26 cellular contexts compared by ENCODE assay signal in the genomic region with DNA sequence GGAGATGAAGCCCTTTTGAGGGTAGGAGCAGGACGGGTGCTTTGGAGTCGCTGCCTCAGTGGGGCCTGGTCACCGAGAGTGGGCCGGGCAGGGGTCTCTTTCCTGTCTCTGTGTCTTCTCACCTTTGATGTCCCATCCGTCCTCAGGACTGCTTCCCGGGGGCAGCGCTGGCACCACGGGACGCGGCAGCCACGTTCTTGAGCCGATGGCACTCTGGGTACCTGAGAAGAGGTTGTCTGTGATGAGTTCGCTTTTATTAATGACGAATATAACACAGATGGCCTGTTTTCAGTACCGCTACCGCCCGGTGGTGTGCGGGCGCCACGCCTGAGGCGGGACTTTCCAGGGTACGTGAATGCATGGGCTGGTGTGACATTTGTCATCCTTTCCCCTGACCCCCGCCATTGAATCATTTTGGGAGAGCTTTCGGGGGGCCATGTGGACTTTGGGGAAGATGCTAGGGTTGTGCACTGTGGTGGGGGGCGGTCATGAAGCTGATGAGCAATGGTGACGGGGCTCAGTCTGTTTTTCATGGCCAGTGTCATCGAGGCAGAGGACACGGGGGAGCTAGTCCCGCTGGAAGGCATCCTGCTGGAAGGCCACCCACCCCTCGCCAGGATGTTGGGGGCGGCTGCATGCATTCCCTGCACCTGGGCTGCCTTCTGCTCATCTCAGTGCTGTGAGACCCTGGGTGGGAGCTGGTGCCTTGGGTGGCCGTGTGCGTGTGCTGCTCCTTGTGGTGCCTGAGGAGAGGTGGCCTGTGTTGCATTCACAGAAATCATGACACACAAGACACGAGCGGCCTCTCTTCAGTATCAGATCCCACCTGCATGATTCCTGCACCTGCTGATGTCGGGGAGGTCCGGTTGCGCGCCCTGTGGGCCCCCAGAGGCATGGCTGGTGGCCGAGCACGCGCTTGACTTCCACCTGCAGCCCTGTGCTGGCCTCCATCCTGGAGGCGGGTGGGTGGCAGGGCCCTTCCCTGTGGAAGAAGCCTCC.
A peak's percentile ranks its signal among the peaks of the same experiment; 100 is the strongest.
DNase-seq lines count a peak whose midpoint lies in the region; ATAC-seq, FAIRE-seq and TF ChIP-seq lines count a peak whose summit lies in the region.
"Had no signal": no experiment of that assay in that cellular context is flagged by ENCODE, and none has a peak within 500 bp of the region (broad histone marks: within the 10 kb centered on the region; RNA-seq: fewer than 3 reads in every experiment).

No MANE protein-coding gene starts in this region.

- peaks cover 0 to 9% (median 0%) of the 10 kb centered on the region in 11 experiments; a peak in 1 of 22 replicates for H4K20me1 ChIP-seq in BLaER1 treated with 17β-estradiol and CSF1 and Interleukin-3, amounts not matched to agents 10 nM and 100 nM

- no peaks in the 10 kb centered on the region for H3K36me3 ChIP-seq in BLaER1 treated with 17β-estradiol and CSF1 and Interleukin-3, amounts not matched to agents 10 nM and 100 nM
- no peaks in the 10 kb centered on the region for H3K36me3 ChIP-seq in kidney (ENCODE audit: control insufficient read depth in 1 of 2, insufficient read depth in 2 of 2, low read length in 2 of 2)

- H3K27ac ChIP-seq in BLaER1 treated with 17β-estradiol and CSF1 and Interleukin-3, amounts not matched to agents 10 nM and 100 nM: no peak overlapping the region
- H3K27ac ChIP-seq in kidney (ENCODE audit: low read depth in 2 of 2, low read length in 2 of 2): no peak overlapping the region

- peaks cover 0 to 24% (median 14%) of the 10 kb centered on the region in 11 experiments; a peak in 13 of 22 replicates for H3K9me3 ChIP-seq in BLaER1 treated with 17β-estradiol and CSF1 and Interleukin-3, amounts not matched to agents 10 nM and 100 nM (replicated peaks in 1 of 11)
- H3K9me3 ChIP-seq in kidney (ENCODE audit: control insufficient read depth in 1 of 2, low read length in 2 of 2): no peaks in the 10 kb centered on the region
- H3K9me3 ChIP-seq: SK-N-SH had no signal

- no peak for ATAC-seq in sciatic nerve
- ATAC-seq: activated CD4-positive, alpha-beta T cell treated with anti-CD3 and anti-CD28 coated beads for 36 hours; activated naive CD4-positive, alpha-beta T cell treated with anti-CD3 and anti-CD28 coated beads, Interleukin-2, amount 50 U/mL, for 72 hours; activated T-cell treated with anti-CD3 and anti-CD28 coated beads, Interleukin-2, amount 50 U/mL, for 72 hours; GM23338; left lobe of liver; naive thymus-derived CD4-positive, alpha-beta T cell; stimulated activated effector memory CD8-positive, alpha-beta T cell treated with anti-CD3 and anti-CD28 coated beads, Interleukin-12 subunit alpha, Interleukin-12 subunit beta, amount 100 ng/mL, for 72 hours had no signal

- H3K27me3 ChIP-seq in BLaER1 treated with 17β-estradiol and CSF1 and Interleukin-3, amounts not matched to agents 10 nM and 100 nM: peaks cover 0 to 31% (median 0%) of the 10 kb centered on the region in 11 experiments; a peak in 6 of 22 replicates

- DNase-seq in activated CD8-positive, alpha-beta memory T cell treated with anti-CD3 and anti-CD28 coated beads, Interleukin-2, amount 50 U/mL, for 4 hours: peak; percentile 7
- no peak for DNase-seq in activated CD8-positive, alpha-beta memory T cell treated with anti-CD3 and anti-CD28 coated beads for 24 hours
- peak; percentile 59 for DNase-seq in kidney
- peak; percentile 51 for DNase-seq in sciatic nerve (ENCODE audit: low spot score)
- no peak for DNase-seq in iPS-NIHi11 (ENCODE audit: low spot score)
- DNase-seq in stimulated activated CD4-positive, alpha-beta T cell treated with anti-CD3 and anti-CD28 coated beads, Interleukin-12 subunit alpha, Interleukin-12 subunit beta, amount 100 ng/mL, for 4 hours: no peak
- DNase-seq in NCI-H510A (lab: John Stamatoyannopoulos, UW): no peak
- DNase-seq: activated CD4-positive, alpha-beta T cell treated with anti-CD3 and anti-CD28 coated beads for 36 hours; activated T-cell treated with anti-CD3 and anti-CD28 coated beads, Interleukin-2, amount 50 U/mL, for 72 hours; CD4-positive, alpha-beta memory T cell; dermis blood vessel endothelial cell; naive thymus-derived CD4-positive, alpha-beta T cell; NCI-H1436 treated with DMSO at 0.1 percent for 48 hours; NCI-H2107; NCI-H774; occipital lobe; SK-N-SH; stimulated activated CD4-positive, alpha-beta T cell treated with anti-CD3 and anti-CD28 coated beads, Interleukin-4, amount 100 ng/mL, for 24 hours; substantia nigra had no signal

- peak overlapping the region in 6 of 11 experiments; percentile 9 to 97 (median 92); a peak in 9 of 22 replicates for H3K4me2 ChIP-seq in BLaER1 treated with 17β-estradiol and CSF1 and Interleukin-3, amounts not matched to agents 10 nM and 100 nM
- H3K4me2 ChIP-seq: GM23338, SK-N-SH had no signal

- no peak for TF ChIP-seq CTCF in kidney (IDR thresholded peaks at IDR 0.05; ENCODE audit: borderline replicate concordance, extremely low read depth, insufficient read depth)

- H3K9ac ChIP-seq in BLaER1 treated with 17β-estradiol and CSF1 and Interleukin-3, amounts not matched to agents 10 nM and 100 nM: no peak overlapping the region
- H3K9ac ChIP-seq in kidney (ENCODE audit: low read length in 2 of 2): no peak overlapping the region
- H3K9ac ChIP-seq: SK-N-SH had no signal

- FAIRE-seq in kidney (lab: Jason Lieb, UNC): no peak
- FAIRE-seq: frontal cortex, urothelium cell line had no signal

- H3K4me1 ChIP-seq in BLaER1 treated with 17β-estradiol and CSF1 and Interleukin-3, amounts not matched to agents 10 nM and 100 nM: peaks cover 16 to 85% (median 69%) of the 10 kb centered on the region in 10 experiments
- H3K4me1 ChIP-seq in kidney (ENCODE audit: control insufficient read depth in 1 of 2, insufficient read depth in 1 of 2, low read depth in 1 of 2, low read length in 2 of 2): no peaks in the 10 kb centered on the region

- H3K4me3 ChIP-seq in BLaER1 treated with 17β-estradiol and CSF1 and Interleukin-3, amounts not matched to agents 10 nM and 100 nM: no peak overlapping the region
- H3K4me3 ChIP-seq in kidney (ENCODE audit: low read length in 2 of 2): no peak overlapping the region
- H3K4me3 ChIP-seq: GM23338 had no signal

- intact Hi-C loops in kidney (cut with DNase I): no loop called here
- intact Hi-C loops in sciatic nerve (cut with DNase I): loop anchor here (10.0 kb wide), 1 partner anchor 1321 kb away; no protein-coding TSS in a partner anchor

Comparison
In these comparisons a context has a peak if more than half of its experiments do, and no peak if none do; other contexts are left out.
1. DNase-seq: peak in activated CD8-positive, alpha-beta memory T cell treated with anti-CD3 and anti-CD28 coated beads, Interleukin-2, amount 50 U/mL, for 4 hours (single experiment), kidney (single experiment) and sciatic nerve (single experiment); none in activated CD8-positive, alpha-beta memory T cell treated with anti-CD3 and anti-CD28 coated beads for 24 hours (single experiment), iPS-NIHi11 (single experiment), stimulated activated CD4-positive, alpha-beta T cell treated with anti-CD3 and anti-CD28 coated beads, Interleukin-12 subunit alpha, Interleukin-12 subunit beta, amount 100 ng/mL, for 4 hours (single experiment) and NCI-H510A (single experiment).